In the genomic region with DNA sequence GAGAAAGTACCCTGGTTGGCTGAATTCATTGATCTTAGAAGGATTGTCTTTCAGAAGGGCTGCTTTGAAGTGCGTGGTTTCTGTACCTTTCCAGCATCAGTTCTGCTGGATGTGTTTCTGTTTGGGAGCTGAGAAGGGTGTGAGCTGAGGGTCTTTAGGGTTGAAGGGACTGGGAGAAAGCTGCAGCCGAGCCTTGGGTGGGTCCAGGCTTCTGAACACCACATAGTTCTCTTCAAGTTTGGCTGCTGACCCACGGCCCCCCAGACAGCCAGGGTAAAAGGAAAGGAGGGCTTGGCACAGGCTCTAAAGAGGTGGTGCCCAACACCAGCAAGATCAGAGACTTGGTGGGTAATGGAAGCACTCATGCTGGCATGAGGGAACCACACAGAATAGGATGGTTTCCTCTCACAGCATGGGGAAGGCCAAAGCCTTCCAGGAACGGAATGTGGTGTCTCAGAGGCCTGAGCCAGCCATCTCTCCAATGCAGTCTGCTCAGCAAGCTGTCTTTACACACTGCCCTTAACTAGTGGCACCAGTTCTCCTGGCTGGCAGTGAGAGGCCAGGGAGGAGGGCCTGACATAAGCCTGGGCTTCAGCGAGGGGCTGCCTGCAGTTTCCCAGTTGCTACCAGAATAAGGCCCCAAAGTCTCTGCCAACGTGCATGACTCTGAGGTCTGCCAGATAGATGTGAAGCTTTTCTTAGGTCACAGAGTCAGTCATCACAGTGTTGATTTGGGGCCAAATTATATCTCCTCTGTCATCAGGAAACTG, we compare ENCODE assay signal across 26 cellular contexts.
DNase-seq lines count a peak whose midpoint lies in the region; ATAC-seq and TF ChIP-seq lines count a peak whose summit lies in the region.
"Had no signal": no experiment of that assay in that cellular context is flagged by ENCODE, and none has a peak within 500 bp of the region (broad histone marks: within the 10 kb centered on the region; RNA-seq: fewer than 3 reads in every experiment).

No MANE protein-coding gene starts in this region.

- TF ChIP-seq CTCF in right atrium auricular region (IDR thresholded peaks at IDR 0.05) (no peak), chondrocyte (IDR thresholded peaks at IDR 0.05) (no peak), psoas muscle (IDR thresholded peaks at IDR 0.05) (no peak), upper lobe of right lung (IDR thresholded peaks at IDR 0.05) (no peak)

- H3K9me3 ChIP-seq in right atrium auricular region: no peaks in the 10 kb centered on the region
- H3K9me3 ChIP-seq in right cardiac atrium (ENCODE audit: control insufficient read depth, low read length): no peaks in the 10 kb centered on the region
- no peaks in the 10 kb centered on the region for H3K9me3 ChIP-seq in psoas muscle
- H3K9me3 ChIP-seq in upper lobe of right lung: no peaks in the 10 kb centered on the region
- H3K9me3 ChIP-seq: BE2C, SK-N-SH had no signal

- no peaks in the 10 kb centered on the region for H3K27me3 Mint-ChIP-seq in chondrocyte (ENCODE audit: low read depth)

- H3K9me3 Mint-ChIP-seq in chondrocyte (ENCODE audit: low read depth): no peaks in the 10 kb centered on the region

- H3K4me1 Mint-ChIP-seq in chondrocyte (ENCODE audit: low read depth): peaks cover 74% of the 10 kb centered on the region
- H3K4me1 Mint-ChIP-seq: IgD-negative memory B cell had no signal

- intact Hi-C loops in right cardiac atrium (cut with DNase I) (no loop called here), psoas muscle (cut with DNase I) (no loop called here), upper lobe of right lung (cut with DNase I) (no loop called here)

- H3K36me3 ChIP-seq in right atrium auricular region (no peaks in the 10 kb centered on the region), psoas muscle (ENCODE audit: insufficient read depth in 1 of 2, low read depth in 1 of 2) (no peaks in the 10 kb centered on the region), upper lobe of right lung (no peaks in the 10 kb centered on the region)
- H3K36me3 ChIP-seq: BE2C had no signal

- H3K27ac ChIP-seq in right atrium auricular region (no peak overlapping the region), right cardiac atrium (ENCODE audit: low read length) (no peak overlapping the region), psoas muscle (no peak overlapping the region), upper lobe of right lung (no peak overlapping the region)
- H3K27ac ChIP-seq: KMS-11 had no signal

- H3K4me3 ChIP-seq in right atrium auricular region (no peak overlapping the region), right cardiac atrium (ENCODE audit: low read length) (no peak overlapping the region), psoas muscle (no peak overlapping the region), upper lobe of right lung (no peak overlapping the region)

- peak; percentile 56 for DNase-seq in right atrium auricular region (ENCODE audit: low spot score)
- DNase-seq in right cardiac atrium: no peak
- DNase-seq in chondrocyte (ENCODE audit: low spot score): no peak
- no peak for DNase-seq in psoas muscle
- no peak for DNase-seq in upper lobe of right lung
- DNase-seq in ureter (ENCODE audit: low spot score): no peak
- no peak for DNase-seq in stimulated activated CD8-positive, alpha-beta memory T cell treated with anti-CD3 and anti-CD28 coated beads, Interleukin-4, amount 100 ng/mL, for 48 hours
- DNase-seq: 8988T, ACHN, BE2C, DMS153, DND-41, GOT3, NCI-H1092 treated with DMSO at 0.1 percent for 48 hours, NCI-H1436, NCI-H187, NCI-H2081 treated with DMSO at 0.1 percent for 48 hours, NCI-H2171, NCI-H226, NCI-H524, NCI-H748 treated with DMSO at 0.1 percent for 48 hours, SK-N-SH had no signal

- peak overlapping the region; percentile 93 for H3K27ac Mint-ChIP-seq in chondrocyte (ENCODE audit: unreplicated experiment)
- H3K27ac Mint-ChIP-seq: IgD-negative memory B cell had no signal

- WGBS in right cardiac atrium: 69% methylated on average over 6 of the region's 6 CpGs
- WGBS in psoas muscle, 3 donors: 53 to 61% (median 54%) methylated on average over 6 of the region's 6 CpGs

- peaks cover 0 to 27% of the 10 kb centered on the region in 2 donors for H3K4me1 ChIP-seq in right atrium auricular region
- peaks cover 2% of the 10 kb centered on the region for H3K4me1 ChIP-seq in right cardiac atrium (ENCODE audit: control insufficient read depth, insufficient read depth, low read length)
- no peaks in the 10 kb centered on the region for H3K4me1 ChIP-seq in psoas muscle
- H3K4me1 ChIP-seq in upper lobe of right lung: no peaks in the 10 kb centered on the region
- H3K4me1 ChIP-seq: BE2C had no signal

- H3K27me3 ChIP-seq in right atrium auricular region (no peaks in the 10 kb centered on the region), right cardiac atrium (ENCODE audit: control insufficient read depth, insufficient read depth) (no peaks in the 10 kb centered on the region), psoas muscle (ENCODE audit: insufficient read depth in 3 of 3, low read length in 2 of 3) (no peaks in the 10 kb centered on the region), upper lobe of right lung (no peaks in the 10 kb centered on the region)
- H3K27me3 ChIP-seq: BE2C had no signal

- H3K4me3 Mint-ChIP-seq in chondrocyte (ENCODE audit: unreplicated experiment): no peak overlapping the region
- H3K4me3 Mint-ChIP-seq: IgD-negative memory B cell had no signal

- H3K36me3 Mint-ChIP-seq in chondrocyte (ENCODE audit: low read depth): no peaks in the 10 kb centered on the region
- H3K36me3 Mint-ChIP-seq: IgD-negative memory B cell had no signal

- no peak for ATAC-seq in right cardiac atrium
- peak in 3 of 4 donors; percentile 9 to 37 (median 37) for ATAC-seq in psoas muscle
- no peak for ATAC-seq in upper lobe of right lung
- ATAC-seq in GM19328 (IDR thresholded peaks at IDR 0.05; ENCODE audit: unreplicated experiment): no peak
- ATAC-seq: HCT116 had no signal

Comparison
In these comparisons a context has a peak if more than half of its experiments do, and no peak if none do; other contexts are left out.
1. ATAC-seq: peak in psoas muscle (3 of 4); none in right cardiac atrium (0 of 2), upper lobe of right lung (single experiment) and GM19328 (single experiment).